In genomic region chr19:4559569-4559968, GRCh38 we compare ENCODE assay signal across 12 cellular contexts. TPM values are rescaled to one million over a fixed set of nuclear protein-coding genes. Genes with fewer than 3 reads are reported as not detected.
DNase-seq lines count a peak whose midpoint lies in the region; ATAC-seq and TF ChIP-seq lines count a peak whose summit lies in the region.
"Had no signal": no experiment of that assay in that cellular context is flagged by ENCODE, and none has a peak within 500 bp of the region (broad histone marks: within the 10 kb centered on the region; RNA-seq: fewer than 3 reads in every experiment).

A gene with protein sequence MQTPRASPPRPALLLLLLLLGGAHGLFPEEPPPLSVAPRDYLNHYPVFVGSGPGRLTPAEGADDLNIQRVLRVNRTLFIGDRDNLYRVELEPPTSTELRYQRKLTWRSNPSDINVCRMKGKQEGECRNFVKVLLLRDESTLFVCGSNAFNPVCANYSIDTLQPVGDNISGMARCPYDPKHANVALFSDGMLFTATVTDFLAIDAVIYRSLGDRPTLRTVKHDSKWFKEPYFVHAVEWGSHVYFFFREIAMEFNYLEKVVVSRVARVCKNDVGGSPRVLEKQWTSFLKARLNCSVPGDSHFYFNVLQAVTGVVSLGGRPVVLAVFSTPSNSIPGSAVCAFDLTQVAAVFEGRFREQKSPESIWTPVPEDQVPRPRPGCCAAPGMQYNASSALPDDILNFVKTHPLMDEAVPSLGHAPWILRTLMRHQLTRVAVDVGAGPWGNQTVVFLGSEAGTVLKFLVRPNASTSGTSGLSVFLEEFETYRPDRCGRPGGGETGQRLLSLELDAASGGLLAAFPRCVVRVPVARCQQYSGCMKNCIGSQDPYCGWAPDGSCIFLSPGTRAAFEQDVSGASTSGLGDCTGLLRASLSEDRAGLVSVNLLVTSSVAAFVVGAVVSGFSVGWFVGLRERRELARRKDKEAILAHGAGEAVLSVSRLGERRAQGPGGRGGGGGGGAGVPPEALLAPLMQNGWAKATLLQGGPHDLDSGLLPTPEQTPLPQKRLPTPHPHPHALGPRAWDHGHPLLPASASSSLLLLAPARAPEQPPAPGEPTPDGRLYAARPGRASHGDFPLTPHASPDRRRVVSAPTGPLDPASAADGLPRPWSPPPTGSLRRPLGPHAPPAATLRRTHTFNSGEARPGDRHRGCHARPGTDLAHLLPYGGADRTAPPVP (minus strand): TSS chr19:4559684. CDS start chr19:4558457, 1,227 bp downstream.

- CTCF ChIA-PET in IMR-90 (lab: Yijun Ruan, JAX): interaction anchor here (1.0 kb wide), 1 partner anchor 13 kb away, joined by 4 read pairs; no protein-coding TSS in a partner anchor

- peak within 1 kb of the TSS; percentile 51 for H2AFZ ChIP-seq in IMR-90 (replicated peaks; ENCODE audit: low read length, poor library complexity)

- H2BK5ac ChIP-seq in IMR-90 (ENCODE audit: low read depth, low read length, poor library complexity, severe bottlenecking): no peak within 1 kb of the TSS

- BruUV-seq in IMR-90 (replicated peaks; lab: Mats Ljungman, UMichigan): no TSS peak

- TF ChIP-seq RAD21 in IMR-90 (IDR thresholded peaks at IDR 0.05; ENCODE audit: low read length): no peak

- no peak within 1 kb of the TSS for H3K4ac ChIP-seq in IMR-90 (ENCODE audit: low read depth, low read length)

- no peak within 1 kb of the TSS for H3K23ac ChIP-seq in IMR-90 (ENCODE audit: low read depth, low read length)

- in situ Hi-C loops in IMR-90 (cut with MboI; ENCODE audit: low sequenced_read_pairs): no loop called here
- in situ Hi-C loops in endometrial microvascular endothelial cells (cut with HindIII; ENCODE audit: inconsistent ontology term, low pct_unique_long_range_greater_than_20kb, low sequenced_read_pairs): no loop called here

- no peak within 1 kb of the TSS for H2BK15ac ChIP-seq in IMR-90 (ENCODE audit: low read depth, low read length)

- no peaks in the 10 kb centered on the region for H3K9me1 ChIP-seq in IMR-90 (ENCODE audit: insufficient read depth, low read length)

- no peak within 1 kb of the TSS for H3K4me3 ChIP-seq in IMR-90 (ENCODE audit: insufficient read depth, low read depth, low read length)
- peak within 1 kb of the TSS; percentile 40 to 81 (median 71) for H3K4me3 ChIP-seq in subcutaneous abdominal adipose tissue (ENCODE audit: low read depth in 1 of 5, low read length in 5 of 5)

- H2BK20ac ChIP-seq in IMR-90 (ENCODE audit: low read depth, low read length): no peak within 1 kb of the TSS

- no peak for TF ChIP-seq POLR2A in IMR-90 (IDR thresholded peaks at IDR 0.05; ENCODE audit: low read depth, low read length)

- H3K4me1 ChIP-seq in IMR-90 (ENCODE audit: control insufficient read depth, insufficient read depth, low read length): no peaks in the 10 kb centered on the region
- peaks cover 0 to 27% (median 6%) of the 10 kb centered on the region in 5 donors for H3K4me1 ChIP-seq in subcutaneous abdominal adipose tissue (ENCODE audit: control insufficient read depth in 5 of 5, insufficient read depth in 5 of 5, low read length in 5 of 5)

- H3K56ac ChIP-seq in IMR-90 (ENCODE audit: extremely low read depth, insufficient read depth, low read length): no peak within 1 kb of the TSS

- no peak within 1 kb of the TSS for H4K5ac ChIP-seq in IMR-90 (ENCODE audit: low read depth, low read length)

- H3K27me3 ChIP-seq in IMR-90 (ENCODE audit: control insufficient read depth, insufficient read depth, low read length) (no peaks in the 10 kb centered on the region), subcutaneous abdominal adipose tissue (ENCODE audit: control insufficient read depth in 5 of 5, insufficient read depth in 4 of 5, low read length in 5 of 5) (peaks cover 0 to 3% (median 0%) of the 10 kb centered on the region in 5 donors)

- H3K9ac ChIP-seq in IMR-90 (ENCODE audit: low read depth, low read length): no peak within 1 kb of the TSS
- H3K9ac ChIP-seq in subcutaneous abdominal adipose tissue (ENCODE audit: low read length in 5 of 5): peak within 1 kb of the TSS in 3 of 5 donors; percentile 60 to 92 (median 78)

- H4K20me1 ChIP-seq in IMR-90 (ENCODE audit: insufficient read depth, low read length): no peaks in the 10 kb centered on the region

- TF ChIP-seq CTCF in IMR-90 (conservative IDR thresholded peaks at IDR 0.05; ENCODE audit: low read depth, low read length): no peak

- H3K14ac ChIP-seq in IMR-90 (replicated peaks; ENCODE audit: low read depth, low read length): no peak within 1 kb of the TSS

- H3K9me3 ChIP-seq in IMR-90 (ENCODE audit: control insufficient read depth, insufficient read depth, low read length) (no peaks in the 10 kb centered on the region), subcutaneous abdominal adipose tissue (ENCODE audit: control insufficient read depth in 5 of 5, low read length in 5 of 5) (no peaks in the 10 kb centered on the region)

- no peak within 1 kb of the TSS for H3K4me2 ChIP-seq in IMR-90 (ENCODE audit: low read depth, low read length)

- 60% methylated on average over 1 of the region's 13 CpGs; no CpG with 5 or more reads in 1 of the 2 experiments for WGBS in IMR-90 (ENCODE audit: extremely low coverage in 2 of 2, insufficient read length in 1 of 2), 2 experiments

- no peaks in the 10 kb centered on the region for H3K79me1 ChIP-seq in IMR-90 (ENCODE audit: low read depth in 1 of 2, low read length in 2 of 2)

- H2AK5ac ChIP-seq in IMR-90 (ENCODE audit: low read depth, low read length): no peak within 1 kb of the TSS

- H3K27ac ChIP-seq in IMR-90 (ENCODE audit: insufficient read depth, low read length) (no peak within 1 kb of the TSS), subcutaneous abdominal adipose tissue (ENCODE audit: low read depth, low read length) (peak within 1 kb of the TSS; percentile 77)

- H3K18ac ChIP-seq in IMR-90 (ENCODE audit: low read depth, low read length): no peak within 1 kb of the TSS

- DNase-seq in IMR-90: no peak
- peak; percentile 93 for DNase-seq in lung microvascular endothelial cell (ENCODE audit: low read depth in 2 of 2)
- DNase-seq in stimulated activated naive CD8-positive, alpha-beta T cell treated with anti-CD3 and anti-CD28 coated beads, Interleukin-15, Interleukin-2, amounts not matched to agents 100 U/mL and 50 U/mL, for 24 hours: no peak
- DNase-seq in KG1 (lab: John Stamatoyannopoulos, UW): no peak
- DNase-seq: activated T-cell treated with anti-CD3 and anti-CD28 coated beads for 4 hours; cortex of kidney; NK-92 treated with Interleukin-12 subunit alpha and Interleukin-12 subunit beta, amount 100 ng/mL, for 24 hours; T-helper 9 cell had no signal

- ATAC-seq in IMR-90 (ENCODE audit: low read depth) (no peak), HG03175 (IDR thresholded peaks at IDR 0.05; ENCODE audit: unreplicated experiment) (no peak), GM18502 (IDR thresholded peaks at IDR 0.05; ENCODE audit: poor library complexity, unreplicated experiment) (no peak)
- ATAC-seq in stimulated activated naive CD8-positive, alpha-beta T cell treated with anti-CD3 and anti-CD28 coated beads, Interleukin-15, Interleukin-2, amounts not matched to agents 100 U/mL and 50 U/mL, for 24 hours: no peak

- POLR2A ChIA-PET in IMR-90 (lab: Charles Lee; ENCODE audit: unreplicated experiment): interaction anchor here (0.5 kb wide), 1 partner anchor 165 kb away, joined by 3 read pairs; no protein-coding TSS in a partner anchor

- H3K36me3 ChIP-seq in IMR-90 (ENCODE audit: control insufficient read depth, insufficient read depth, low read length) (no peaks in the 10 kb centered on the region), subcutaneous abdominal adipose tissue (ENCODE audit: control insufficient read depth in 5 of 5, insufficient read depth in 5 of 5, low read length in 5 of 5) (peaks cover 0 to 17% (median 14%) of the 10 kb centered on the region in 5 donors)

- no peak within 1 kb of the TSS for H2BK120ac ChIP-seq in IMR-90 (ENCODE audit: low read depth, low read length)

- peak within 1 kb of the TSS; percentile 72 for H2AK9ac ChIP-seq in IMR-90 (replicated peaks; ENCODE audit: low read depth, low read length, poor library complexity)

- intact Hi-C loops in IMR-90 (cut with micrococcal nuclease): loop anchor here (2.0 kb wide), 1 partner anchor 77 kb away; no protein-coding TSS in a partner anchor

- H4K91ac ChIP-seq in IMR-90 (ENCODE audit: insufficient read depth, low read depth, low read length): no peak within 1 kb of the TSS

- no peak within 1 kb of the TSS for H4K8ac ChIP-seq in IMR-90 (ENCODE audit: low read depth in 2 of 2, low read length in 2 of 2)

- dilution Hi-C loops in IMR-90 (cut with HindIII; ENCODE audit: low sequenced_read_pairs, unreplicated experiment): no loop called here

TF ChIP-seq in IMR-90, 13 proteins besides CTCF, POLR2A, EP300 and RAD21 (continues in another document):
- no peak for TF ChIP-seq RCOR1 (IDR thresholded peaks at IDR 0.05; ENCODE audit: insufficient replicate concordance, low read length)
- TF ChIP-seq MAZ (IDR thresholded peaks at IDR 0.05; ENCODE audit: borderline replicate concordance, low read depth, low read length): no peak
- no peak for TF ChIP-seq MXI1 (IDR thresholded peaks at IDR 0.05; ENCODE audit: borderline replicate concordance, low read depth, low read length)
- TF ChIP-seq USF2 (IDR thresholded peaks at IDR 0.05; ENCODE audit: low read depth, low read length): no peak
- TF ChIP-seq SMC3 (IDR thresholded peaks at IDR 0.05; ENCODE audit: low read depth, low read length): no peak
- TF ChIP-seq MAFK (IDR thresholded peaks at IDR 0.05; ENCODE audit: low read depth, low read length): no peak
- no peak for TF ChIP-seq CEBPB (IDR thresholded peaks at IDR 0.05; ENCODE audit: low read depth, low read length)

RNA-seq across cellular contexts. Expression of the gene that starts here (rescaled TPM):
- 0.18 and 0.28 TPM in 2 replicates for total RNA-seq in IMR-90 (2012; rRNA removed)
- polyA plus RNA-seq in IMR-90 (2012; rRNA removed): 0.72 and 0.73 TPM in 2 replicates
- 0.63 and 1.6 TPM in 2 replicates for polyA plus RNA-seq in IMR-90 (2012; cell fraction: cytosol; rRNA removed)
- 0.31 and 0.55 TPM in 2 replicates for polyA plus RNA-seq in IMR-90 (2012; cell fraction: nucleus; rRNA removed; ENCODE audit: low replicate concordance)
- total RNA-seq in endometrial microvascular endothelial cells (ENCODE audit: inconsistent ontology term): 220 TPM
- 18.1 and 50.6 TPM in 2 replicates for total RNA-seq in lung microvascular endothelial cell

Comparison
In these comparisons a context has a peak if more than half of its experiments do, and no peak if none do; other contexts are left out.
1. RNA of the gene that starts here (total RNA-seq): 220 TPM in endometrial microvascular endothelial cells (single experiment) and 18.1 to 50.6 TPM in lung microvascular endothelial cell; 0.18 to 0.28 TPM in IMR-90; every median in the first group is over 10 times any median in the second.
2. DNase-seq: peak in lung microvascular endothelial cell (2 of 2); none in IMR-90 (single experiment), stimulated activated naive CD8-positive, alpha-beta T cell treated with anti-CD3 and anti-CD28 coated beads, Interleukin-15, Interleukin-2, amounts not matched to agents 100 U/mL and 50 U/mL, for 24 hours (single experiment) and KG1 (single experiment).